11 cellular contexts compared by ENCODE assay signal in genomic region chr20:32522775-32523612, GRCh38.
DNase-seq lines count a peak whose midpoint lies in the region; ATAC-seq and TF ChIP-seq lines count a peak whose summit lies in the region.
"Had no signal": no experiment of that assay in that cellular context is flagged by ENCODE, and none has a peak within 500 bp of the region (broad histone marks: within the 10 kb centered on the region; RNA-seq: fewer than 3 reads in every experiment).

No MANE protein-coding gene starts in this region.

- peak overlapping the region; percentile 64 for H3K27ac ChIP-seq in KMS-11
- H3K27ac ChIP-seq in mesenchymal stem cell (ENCODE audit: low read length, poor library complexity, severe bottlenecking), result no peak overlapping the region

- H4K20me1 ChIP-seq in KMS-11 (ENCODE audit: insufficient read depth), result no peaks in the 10 kb centered on the region

- POLR2A ChIA-PET in activated CD4-positive, alpha-beta memory T cell treated with anti-CD3 and anti-CD28 coated beads for 36 hours (lab: Charles Lee), result interaction anchor here (0.9 to 1.8 kb wide), 4 partner anchors 13 to 17 kb away, joined by 3 to 6 read pairs (median 4); no protein-coding TSS in a partner anchor

- CTCF ChIA-PET in activated CD4-positive, alpha-beta memory T cell treated with anti-CD3 and anti-CD28 coated beads for 36 hours (lab: Charles Lee), result interaction anchor here (0.6 to 12.7 kb wide), 26 partner anchors 9 to 671 kb away, joined by 3 to 341 read pairs (median 4); partner anchors contain the start of genes C20orf203, COMMD7 and NOL4L

- no peak overlapping the region for H2BK120ac ChIP-seq in mesenchymal stem cell (ENCODE audit: low read depth, low read length)

- H2AK5ac ChIP-seq in mesenchymal stem cell (ENCODE audit: low read length, severe bottlenecking), result no peak overlapping the region

- 66% methylated on average over 8 of the region's 8 CpGs for WGBS in mesenchymal stem cell

- peak overlapping the region; percentile 69 for H3K27ac Mint-ChIP-seq in activated CD4-positive, alpha-beta memory T cell treated with anti-CD3 and anti-CD28 coated beads for 36 hours
- H3K27ac Mint-ChIP-seq in type B pancreatic cell, result no peak overlapping the region

- peak overlapping the region; percentile 15 for H4K8ac ChIP-seq in mesenchymal stem cell (ENCODE audit: low read length)

- no peak overlapping the region for H3K4ac ChIP-seq in mesenchymal stem cell (ENCODE audit: low read depth in 1 of 2, low read length in 2 of 2)

- peaks cover 57% of the 10 kb centered on the region for H3K4me1 Mint-ChIP-seq in activated CD4-positive, alpha-beta memory T cell treated with anti-CD3 and anti-CD28 coated beads for 36 hours (ENCODE audit: low read depth)
- H3K4me1 Mint-ChIP-seq in type B pancreatic cell (ENCODE audit: unreplicated experiment), result peaks cover 47% of the 10 kb centered on the region

- H3K9ac ChIP-seq in KMS-11 (peak overlapping the region; percentile 28; the same call in 1 of the 2 replicates), mesenchymal stem cell (ENCODE audit: low read length) (no peak overlapping the region)

- H2AFZ ChIP-seq in KMS-11 (ENCODE audit: low read depth) (peak overlapping the region; percentile 34; the same call in 1 of the 2 replicates), mesenchymal stem cell (ENCODE audit: low read depth, low read length) (no peak overlapping the region)

- H3K4me3 ChIP-seq in KMS-11 (IDR thresholded peaks at IDR 0.05; ENCODE audit: insufficient read depth, low read depth, low read length) (no peak overlapping the region), mesenchymal stem cell (ENCODE audit: insufficient read depth in 1 of 2, low read depth in 1 of 2, low read length in 2 of 2) (no peak overlapping the region)

- H3K79me2 ChIP-seq in KMS-11 (ENCODE audit: insufficient read depth, low read depth), result no peaks in the 10 kb centered on the region

- no peaks in the 10 kb centered on the region for H3K9me3 ChIP-seq in mesenchymal stem cell (ENCODE audit: control insufficient read depth, low read length)

- no peak overlapping the region for H3K23ac ChIP-seq in mesenchymal stem cell (ENCODE audit: low read length in 2 of 2)

- H3K4me3 Mint-ChIP-seq in activated CD4-positive, alpha-beta memory T cell treated with anti-CD3 and anti-CD28 coated beads for 36 hours, result no peak overlapping the region
- no peak overlapping the region for H3K4me3 Mint-ChIP-seq in type B pancreatic cell

- no peak overlapping the region for H4K91ac ChIP-seq in mesenchymal stem cell (ENCODE audit: low read length)

- H3K4me2 ChIP-seq in KMS-11 (peak overlapping the region; percentile 57), mesenchymal stem cell (ENCODE audit: low read length, poor library complexity, severe bottlenecking) (no peak overlapping the region)

- H3K36me3 ChIP-seq in KMS-11 (ENCODE audit: insufficient read depth), result no peaks in the 10 kb centered on the region
- H3K36me3 ChIP-seq in mesenchymal stem cell (ENCODE audit: control insufficient read depth in 1 of 2, insufficient read depth in 2 of 2, low read depth in 1 of 2, low read length in 2 of 2), result peaks cover 0 to 4% of the 10 kb centered on the region in 2 experiments

- H2BK12ac ChIP-seq in mesenchymal stem cell (ENCODE audit: low read length in 2 of 2), result no peak overlapping the region

- H3K18ac ChIP-seq in mesenchymal stem cell (ENCODE audit: low read depth in 1 of 2, low read length in 2 of 2), result no peak overlapping the region

- peak overlapping the region in 1 of 2 experiments; percentile 71 for H3K14ac ChIP-seq in mesenchymal stem cell (ENCODE audit: low read length in 2 of 2)

- H3K9me3 Mint-ChIP-seq in activated CD4-positive, alpha-beta memory T cell treated with anti-CD3 and anti-CD28 coated beads for 36 hours, result no peaks in the 10 kb centered on the region
- H3K9me3 Mint-ChIP-seq in type B pancreatic cell, result no peaks in the 10 kb centered on the region

- peaks cover 2% of the 10 kb centered on the region for H3K36me3 Mint-ChIP-seq in activated CD4-positive, alpha-beta memory T cell treated with anti-CD3 and anti-CD28 coated beads for 36 hours
- H3K36me3 Mint-ChIP-seq in type B pancreatic cell, result no peaks in the 10 kb centered on the region

- no peaks in the 10 kb centered on the region for H3K27me3 ChIP-seq in KMS-11 (ENCODE audit: insufficient read depth, low read depth)
- H3K27me3 ChIP-seq in mesenchymal stem cell (ENCODE audit: control insufficient read depth in 1 of 2, insufficient read depth in 1 of 2, low read length in 2 of 2), result peaks cover 4 to 20% of the 10 kb centered on the region in 2 experiments

- H3K4me1 ChIP-seq in KMS-11 (ENCODE audit: low read depth, poor library complexity, severe bottlenecking), result peaks cover 64% of the 10 kb centered on the region
- H3K4me1 ChIP-seq in mesenchymal stem cell (ENCODE audit: control insufficient read depth, insufficient read depth, low read depth, low read length), result peaks cover 27% of the 10 kb centered on the region

- no peaks in the 10 kb centered on the region for H3K79me1 ChIP-seq in mesenchymal stem cell (replicated peaks; ENCODE audit: low read length, poor library complexity, severe bottlenecking)

- ATAC-seq in HG03159 (IDR thresholded peaks at IDR 0.05; ENCODE audit: unreplicated experiment) (no peak), GM18498 (IDR thresholded peaks at IDR 0.05; ENCODE audit: unreplicated experiment) (no peak)

- TF ChIP-seq CTCF in KMS-11 (conservative IDR thresholded peaks at IDR 0.05; ENCODE audit: low read depth, low read length) (no peak), type B pancreatic cell (conservative IDR thresholded peaks at IDR 0.05) (no peak)

- H3K27me3 Mint-ChIP-seq in activated CD4-positive, alpha-beta memory T cell treated with anti-CD3 and anti-CD28 coated beads for 36 hours, result no peaks in the 10 kb centered on the region
- peaks cover 17% of the 10 kb centered on the region for H3K27me3 Mint-ChIP-seq in type B pancreatic cell

- intact Hi-C loops in activated CD4-positive, alpha-beta memory T cell treated with anti-CD3 and anti-CD28 coated beads for 36 hours (cut with micrococcal nuclease), result loop anchor here (2.0 kb wide), 1 partner anchor 18 kb away; no protein-coding TSS in a partner anchor

- H2BK5ac ChIP-seq in mesenchymal stem cell (ENCODE audit: low read depth, low read length, poor library complexity, severe bottlenecking), result no peak overlapping the region

- peak overlapping the region; percentile 32 for H2BK15ac ChIP-seq in mesenchymal stem cell (ENCODE audit: low read depth, poor library complexity, severe bottlenecking)

- DNase-seq in DMS79 (lab: John Stamatoyannopoulos, UW), result peak; percentile 11
- no peak for DNase-seq in DMS79 treated with DMSO at 0.1 percent for 48 hours (lab: John Stamatoyannopoulos, UW)
- peak; percentile 49 for DNase-seq in activated CD4-positive, alpha-beta memory T cell treated with anti-CD3 and anti-CD28 coated beads for 36 hours
- DNase-seq in mesenchymal stem cell, result no peak
- no peak for DNase-seq in type B pancreatic cell (ENCODE audit: extremely low spot score, unreplicated experiment)
- DNase-seq: 8988T; effector CD8-positive, alpha-beta T cell; GOT3 had no signal

Comparison
In these comparisons a context has a peak if more than half of its experiments do, and no peak if none do; other contexts are left out.
1. DNase-seq: peak in DMS79 (single experiment) and activated CD4-positive, alpha-beta memory T cell treated with anti-CD3 and anti-CD28 coated beads for 36 hours (single experiment); none in DMS79 treated with DMSO at 0.1 percent for 48 hours (single experiment), mesenchymal stem cell (single experiment) and type B pancreatic cell (single experiment).